In the genomic region with DNA sequence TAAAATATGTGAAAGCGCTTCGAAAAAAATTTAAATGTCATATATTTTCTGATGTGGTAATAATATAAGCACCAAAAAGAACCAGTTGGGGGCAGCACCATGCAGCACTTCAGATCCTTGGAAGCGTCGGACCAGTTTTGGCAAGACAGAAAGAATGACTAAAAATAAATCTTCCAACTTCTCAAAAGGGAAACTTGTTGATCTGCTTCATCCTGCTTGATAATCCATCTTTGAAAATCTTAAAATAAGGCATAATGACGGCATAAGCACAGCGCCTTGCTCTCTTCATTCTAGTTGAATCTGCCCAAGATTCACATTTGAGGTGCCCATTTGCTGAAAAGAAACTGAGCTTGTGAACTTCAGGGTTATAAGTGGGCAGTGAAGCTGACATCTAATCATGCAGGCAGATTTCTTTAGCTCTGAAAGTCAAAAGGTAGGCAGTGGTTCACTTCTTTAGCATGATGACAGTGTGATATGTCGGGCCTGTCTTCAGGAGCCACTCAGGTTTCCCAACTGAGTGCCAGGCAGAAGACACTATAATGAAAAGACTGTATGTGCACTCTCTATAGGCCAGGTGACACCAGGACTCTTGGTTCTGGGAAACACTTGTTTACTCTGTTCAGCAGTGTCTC, we compare ENCODE assay signal across 1 cellular context.
TF ChIP-seq lines count a peak whose summit lies in the region.

No MANE protein-coding gene starts in this region.

TF ChIP-seq in K562, 482 proteins besides CTCF, POLR2A, EP300 and RAD21 (continued from another document):
- TF ChIP-seq, protein P1, sequence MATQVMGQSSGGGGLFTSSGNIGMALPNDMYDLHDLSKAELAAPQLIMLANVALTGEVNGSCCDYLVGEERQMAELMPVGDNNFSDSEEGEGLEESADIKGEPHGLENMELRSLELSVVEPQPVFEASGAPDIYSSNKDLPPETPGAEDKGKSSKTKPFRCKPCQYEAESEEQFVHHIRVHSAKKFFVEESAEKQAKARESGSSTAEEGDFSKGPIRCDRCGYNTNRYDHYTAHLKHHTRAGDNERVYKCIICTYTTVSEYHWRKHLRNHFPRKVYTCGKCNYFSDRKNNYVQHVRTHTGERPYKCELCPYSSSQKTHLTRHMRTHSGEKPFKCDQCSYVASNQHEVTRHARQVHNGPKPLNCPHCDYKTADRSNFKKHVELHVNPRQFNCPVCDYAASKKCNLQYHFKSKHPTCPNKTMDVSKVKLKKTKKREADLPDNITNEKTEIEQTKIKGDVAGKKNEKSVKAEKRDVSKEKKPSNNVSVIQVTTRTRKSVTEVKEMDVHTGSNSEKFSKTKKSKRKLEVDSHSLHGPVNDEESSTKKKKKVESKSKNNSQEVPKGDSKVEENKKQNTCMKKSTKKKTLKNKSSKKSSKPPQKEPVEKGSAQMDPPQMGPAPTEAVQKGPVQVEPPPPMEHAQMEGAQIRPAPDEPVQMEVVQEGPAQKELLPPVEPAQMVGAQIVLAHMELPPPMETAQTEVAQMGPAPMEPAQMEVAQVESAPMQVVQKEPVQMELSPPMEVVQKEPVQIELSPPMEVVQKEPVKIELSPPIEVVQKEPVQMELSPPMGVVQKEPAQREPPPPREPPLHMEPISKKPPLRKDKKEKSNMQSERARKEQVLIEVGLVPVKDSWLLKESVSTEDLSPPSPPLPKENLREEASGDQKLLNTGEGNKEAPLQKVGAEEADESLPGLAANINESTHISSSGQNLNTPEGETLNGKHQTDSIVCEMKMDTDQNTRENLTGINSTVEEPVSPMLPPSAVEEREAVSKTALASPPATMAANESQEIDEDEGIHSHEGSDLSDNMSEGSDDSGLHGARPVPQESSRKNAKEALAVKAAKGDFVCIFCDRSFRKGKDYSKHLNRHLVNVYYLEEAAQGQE (CRISPR knock-in tag; IDR thresholded peaks at IDR 0.05; ENCODE audit: low read depth): no peak
- TF ChIP-seq EZH2 (IDR thresholded peaks at IDR 0.05; ENCODE audit: borderline replicate concordance, low read depth, low read length) (no peak), MTF1 (CRISPR knock-in tag; IDR thresholded peaks at IDR 0.05; ENCODE audit: borderline replicate concordance) (no peak), CREM (IDR thresholded peaks at IDR 0.05; ENCODE audit: low read depth) (no peak)
- TF ChIP-seq, protein P2, sequence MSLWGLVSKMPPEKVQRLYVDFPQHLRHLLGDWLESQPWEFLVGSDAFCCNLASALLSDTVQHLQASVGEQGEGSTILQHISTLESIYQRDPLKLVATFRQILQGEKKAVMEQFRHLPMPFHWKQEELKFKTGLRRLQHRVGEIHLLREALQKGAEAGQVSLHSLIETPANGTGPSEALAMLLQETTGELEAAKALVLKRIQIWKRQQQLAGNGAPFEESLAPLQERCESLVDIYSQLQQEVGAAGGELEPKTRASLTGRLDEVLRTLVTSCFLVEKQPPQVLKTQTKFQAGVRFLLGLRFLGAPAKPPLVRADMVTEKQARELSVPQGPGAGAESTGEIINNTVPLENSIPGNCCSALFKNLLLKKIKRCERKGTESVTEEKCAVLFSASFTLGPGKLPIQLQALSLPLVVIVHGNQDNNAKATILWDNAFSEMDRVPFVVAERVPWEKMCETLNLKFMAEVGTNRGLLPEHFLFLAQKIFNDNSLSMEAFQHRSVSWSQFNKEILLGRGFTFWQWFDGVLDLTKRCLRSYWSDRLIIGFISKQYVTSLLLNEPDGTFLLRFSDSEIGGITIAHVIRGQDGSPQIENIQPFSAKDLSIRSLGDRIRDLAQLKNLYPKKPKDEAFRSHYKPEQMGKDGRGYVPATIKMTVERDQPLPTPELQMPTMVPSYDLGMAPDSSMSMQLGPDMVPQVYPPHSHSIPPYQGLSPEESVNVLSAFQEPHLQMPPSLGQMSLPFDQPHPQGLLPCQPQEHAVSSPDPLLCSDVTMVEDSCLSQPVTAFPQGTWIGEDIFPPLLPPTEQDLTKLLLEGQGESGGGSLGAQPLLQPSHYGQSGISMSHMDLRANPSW (CRISPR knock-in tag; IDR thresholded peaks at IDR 0.05): no peak
